ENCODE assay signal across 8 cellular contexts in the genomic region with DNA sequence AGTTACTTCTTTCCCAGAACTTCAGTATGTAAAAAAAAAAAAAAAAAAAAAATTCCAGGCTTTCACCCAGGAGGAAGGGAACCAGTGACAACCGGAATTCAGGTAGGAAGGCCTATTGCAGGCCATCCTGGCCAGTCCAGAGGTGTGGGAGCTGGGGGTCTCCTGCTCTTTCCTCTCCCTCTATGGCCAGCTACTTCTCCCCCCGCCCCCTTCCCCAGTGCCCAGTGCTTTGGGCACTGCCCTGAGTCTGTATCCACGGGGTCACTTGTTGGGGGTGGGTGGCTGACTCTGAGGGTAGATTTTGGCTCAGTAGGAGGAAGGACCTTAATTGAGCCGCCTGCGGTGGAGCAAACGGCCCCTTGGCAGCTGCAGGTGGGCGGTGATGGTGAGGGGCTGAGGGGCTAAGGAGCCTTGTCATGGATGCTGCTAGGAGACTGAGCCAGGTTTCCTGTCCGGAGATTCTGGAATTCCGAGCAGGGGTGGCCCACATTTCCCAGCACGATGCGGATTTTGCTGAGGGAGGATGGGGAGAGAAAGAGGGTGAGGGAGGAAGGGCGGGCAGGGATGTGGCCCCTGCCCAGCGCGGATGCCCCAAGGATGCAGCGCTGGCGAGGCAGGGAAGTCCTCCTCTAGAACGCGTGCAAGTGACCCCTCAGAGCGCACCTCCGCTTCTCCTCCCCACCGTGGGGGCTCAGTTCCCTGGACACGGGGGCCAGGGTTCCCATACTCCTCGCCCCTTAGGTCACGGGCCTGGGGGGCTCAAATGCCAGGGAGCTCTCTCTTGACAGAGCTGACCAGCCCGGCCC. TPM values are rescaled to one million over a fixed set of nuclear protein-coding genes. Genes with fewer than 3 reads are reported as not detected.
DNase-seq lines count a peak whose midpoint lies in the region; ATAC-seq and TF ChIP-seq lines count a peak whose summit lies in the region.

No MANE protein-coding gene starts in this region.

- ATAC-seq in GM21825 (IDR thresholded peaks at IDR 0.05; ENCODE audit: unreplicated experiment) (no peak), HG02588 (IDR thresholded peaks at IDR 0.05; ENCODE audit: unreplicated experiment) (no peak)

- TF ChIP-seq CTCF in HEK293 (tag by site-specific recombination; IDR thresholded peaks at IDR 0.05): no peak
- no peak for TF ChIP-seq CTCF in smooth muscle cell (IDR thresholded peaks at IDR 0.05; ENCODE audit: borderline replicate concordance, insufficient read depth, poor library complexity, severe bottlenecking)

- H3K27ac ChIP-seq in HEK293 (ENCODE audit: extremely low read depth, low read depth, low read length) (no peak overlapping the region; the same call in 1 of the 2 replicates), iPS DF 6.9 (ENCODE audit: low read length) (no peak overlapping the region), smooth muscle cell (ENCODE audit: low read depth) (peak overlapping the region; percentile 70)

- peak overlapping the region; percentile 87 for H3K4me3 Mint-ChIP-seq in activated T-helper 2 cell treated with anti-CD3 and anti-CD28 coated beads, Interferon-gamma antibody, Interleukin-2, Interleukin-4, amounts not matched to agents 10 μg/mL and 5 μg/mL and 100 μg/mL, durations not matched to agents 14 hours and 24 hours and 36 hours (ENCODE audit: low read depth)

- no peak for DNase-seq in activated T-helper 2 cell treated with anti-CD3 and anti-CD28 coated beads, Interferon-gamma antibody, Interleukin-2, Interleukin-4, amounts not matched to agents 10 μg/mL and 5 μg/mL and 100 μg/mL, durations not matched to agents 14 hours and 24 hours and 36 hours (ENCODE audit: low spot score)
- DNase-seq in iPS DF 6.9 (ENCODE audit: low read depth, low spot score) (no peak), smooth muscle cell (lab: John Stamatoyannopoulos, UW; ENCODE audit: unreplicated experiment) (no peak), germinal center (ENCODE audit: low spot score) (no peak)
- no peak for DNase-seq in activated CD4-positive, alpha-beta T cell treated with anti-CD3 and anti-CD28 coated beads, Interleukin-2, amount 50 U/mL, for 4 hours

- peaks cover 28% of the 10 kb centered on the region for H4K20me1 ChIP-seq in smooth muscle cell (ENCODE audit: low read depth)

- peaks cover 25% of the 10 kb centered on the region for H3K4me1 Mint-ChIP-seq in activated T-helper 2 cell treated with anti-CD3 and anti-CD28 coated beads, Interferon-gamma antibody, Interleukin-2, Interleukin-4, amounts not matched to agents 10 μg/mL and 5 μg/mL and 100 μg/mL, durations not matched to agents 14 hours and 24 hours and 36 hours (ENCODE audit: low read depth)

- no peaks in the 10 kb centered on the region for H3K36me3 ChIP-seq in HEK293 (ENCODE audit: control insufficient read depth in 2 of 2, insufficient read depth in 1 of 2, low read length in 2 of 2)
- no peaks in the 10 kb centered on the region for H3K36me3 ChIP-seq in iPS DF 6.9 (ENCODE audit: control insufficient read depth, insufficient read depth, low read length)
- no peaks in the 10 kb centered on the region for H3K36me3 ChIP-seq in smooth muscle cell (ENCODE audit: low read depth)

- H3K27me3 Mint-ChIP-seq in activated T-helper 2 cell treated with anti-CD3 and anti-CD28 coated beads, Interferon-gamma antibody, Interleukin-2, Interleukin-4, amounts not matched to agents 10 μg/mL and 5 μg/mL and 100 μg/mL, durations not matched to agents 14 hours and 24 hours and 36 hours (ENCODE audit: low read depth): no peaks in the 10 kb centered on the region

- intact Hi-C loops in activated T-helper 2 cell treated with anti-CD3 and anti-CD28 coated beads, Interferon-gamma antibody, Interleukin-2, Interleukin-4, amounts not matched to agents 10 μg/mL and 5 μg/mL and 100 μg/mL, durations not matched to agents 14 hours and 24 hours and 36 hours (cut with micrococcal nuclease): loop anchor here (10.0 kb wide), 1 partner anchor 590 kb away; no protein-coding TSS in a partner anchor

- no peaks in the 10 kb centered on the region for H3F3A ChIP-seq in smooth muscle cell (ENCODE audit: low read depth)

- H3K4me1 ChIP-seq in HEK293 (ENCODE audit: control insufficient read depth, insufficient read depth, low read length) (peaks cover 4% of the 10 kb centered on the region; the same call in 1 of the 2 replicates), iPS DF 6.9 (ENCODE audit: control insufficient read depth, insufficient read depth, low read length) (peaks cover 6% of the 10 kb centered on the region), smooth muscle cell (ENCODE audit: low read depth) (peaks cover 20% of the 10 kb centered on the region)

- H3K9me3 Mint-ChIP-seq in activated T-helper 2 cell treated with anti-CD3 and anti-CD28 coated beads, Interferon-gamma antibody, Interleukin-2, Interleukin-4, amounts not matched to agents 10 μg/mL and 5 μg/mL and 100 μg/mL, durations not matched to agents 14 hours and 24 hours and 36 hours: peaks cover 11% of the 10 kb centered on the region

- peaks cover 44% of the 10 kb centered on the region for H3K79me2 ChIP-seq in smooth muscle cell (ENCODE audit: low read depth)

- peak overlapping the region; percentile 71 for H3K4me3 ChIP-seq in HEK293 (ENCODE audit: low read depth, low read length)
- peak overlapping the region; percentile 97; the same call in 1 of the 2 replicates for H3K4me3 ChIP-seq in iPS DF 6.9 (ENCODE audit: low read length)
- H3K4me3 ChIP-seq in smooth muscle cell: peak overlapping the region; percentile 95

- POLR2A ChIA-PET in HEK293 (lab: Yijun Ruan, JAX): interaction anchor here (0.6 to 1.4 kb wide), 4 partner anchors 8 to 126 kb away, joined by 4 to 13 read pairs (median 5); no protein-coding TSS in a partner anchor

- peak overlapping the region; percentile 72 for H2AFZ ChIP-seq in smooth muscle cell (ENCODE audit: low read depth)

- peak overlapping the region; percentile 95 for H3K4me2 ChIP-seq in smooth muscle cell

- peaks cover 21% of the 10 kb centered on the region for H3K36me3 Mint-ChIP-seq in activated T-helper 2 cell treated with anti-CD3 and anti-CD28 coated beads, Interferon-gamma antibody, Interleukin-2, Interleukin-4, amounts not matched to agents 10 μg/mL and 5 μg/mL and 100 μg/mL, durations not matched to agents 14 hours and 24 hours and 36 hours (ENCODE audit: low read depth)

- H3K27ac Mint-ChIP-seq in activated T-helper 2 cell treated with anti-CD3 and anti-CD28 coated beads, Interferon-gamma antibody, Interleukin-2, Interleukin-4, amounts not matched to agents 10 μg/mL and 5 μg/mL and 100 μg/mL, durations not matched to agents 14 hours and 24 hours and 36 hours: peak overlapping the region; percentile 82

- no peaks in the 10 kb centered on the region for H3K9me3 ChIP-seq in HEK293 (ENCODE audit: control insufficient read depth, insufficient read depth, low read depth, low read length)
- no peaks in the 10 kb centered on the region for H3K9me3 ChIP-seq in iPS DF 6.9 (ENCODE audit: control insufficient read depth, insufficient read depth, low read length)
- H3K9me3 ChIP-seq in smooth muscle cell (replicated peaks; ENCODE audit: low read depth): no peaks in the 10 kb centered on the region

- peak overlapping the region; percentile 95 for H3K9ac ChIP-seq in smooth muscle cell (ENCODE audit: low read depth)

- H3K27me3 ChIP-seq in iPS DF 6.9 (ENCODE audit: control insufficient read depth, insufficient read depth, low read length) (no peaks in the 10 kb centered on the region), smooth muscle cell (ENCODE audit: low read depth) (no peaks in the 10 kb centered on the region)

- WGBS in iPS DF 6.9 (ENCODE audit: insufficient coverage, insufficient read length): no CpG with 5 or more reads among the region's 25 CpGs
- 26% methylated on average over 24 of the region's 25 CpGs for WGBS in smooth muscle cell (ENCODE audit: low lambda C conversion rate)

- CTCF ChIA-PET in HEK293 (lab: Yijun Ruan, JAX): interaction anchor here (0.6 to 2.3 kb wide), 3 partner anchors 9 to 1848 kb away, joined by 3 to 14 read pairs (median 4); no protein-coding TSS in a partner anchor

TF ChIP-seq in HEK293, 187 proteins besides CTCF, POLR2A, EP300 and RAD21 (continues in another document):
- TF ChIP-seq ZNF629 (tag by site-specific recombination; IDR thresholded peaks at IDR 0.05) (no peak), ZNF621 (tag by site-specific recombination; IDR thresholded peaks at IDR 0.05) (no peak), REPIN1 (tag by site-specific recombination; IDR thresholded peaks at IDR 0.05; ENCODE audit: low read depth) (no peak), ZEB2 (tag by site-specific recombination; IDR thresholded peaks at IDR 0.05) (no peak), ZNF16 (tag by site-specific recombination; IDR thresholded peaks at IDR 0.05; ENCODE audit: low read depth) (0 out of 2 replicates have a peak, but pooled peaks have one; percentile 12), ZNF654 (tag by site-specific recombination; IDR thresholded peaks at IDR 0.05; ENCODE audit: low read depth) (no peak), EGR2 (tag by site-specific recombination; IDR thresholded peaks at IDR 0.05; ENCODE audit: low read depth) (peak; percentile 55; the same call in 1 of the 2 replicates), ZFHX2 (tag by site-specific recombination; conservative IDR thresholded peaks at IDR 0.05) (peak; percentile 68), ZBTB48 (tag by site-specific recombination; IDR thresholded peaks at IDR 0.05) (peak; percentile 43; the same call in 1 of the 2 replicates), ZNF571 (tag by site-specific recombination; IDR thresholded peaks at IDR 0.05) (no peak)
- TF ChIP-seq, protein P1, sequence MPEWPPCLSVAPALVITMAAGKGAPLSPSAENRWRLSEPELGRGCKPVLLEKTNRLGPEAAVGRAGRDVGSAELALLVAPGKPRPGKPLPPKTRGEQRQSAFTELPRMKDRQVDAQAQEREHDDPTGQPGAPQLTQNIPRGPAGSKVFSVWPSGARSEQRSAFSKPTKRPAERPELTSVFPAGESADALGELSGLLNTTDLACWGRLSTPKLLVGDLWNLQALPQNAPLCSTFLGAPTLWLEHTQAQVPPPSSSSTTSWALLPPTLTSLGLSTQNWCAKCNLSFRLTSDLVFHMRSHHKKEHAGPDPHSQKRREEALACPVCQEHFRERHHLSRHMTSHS (tag by site-specific recombination; IDR thresholded peaks at IDR 0.05): no peak

RNA-seq across cellular contexts. Expression of a gene that starts 1.3 kb away (rescaled TPM):
- total RNA-seq in activated T-helper 2 cell treated with anti-CD3 and anti-CD28 coated beads, Interferon-gamma antibody, Interleukin-2, Interleukin-4, amounts not matched to agents 10 μg/mL and 5 μg/mL and 100 μg/mL, durations not matched to agents 14 hours and 24 hours and 36 hours: 24.6 and 24.8 TPM in 2 replicates
- 18.0 and 18.3 TPM in 2 replicates for total RNA-seq in smooth muscle cell
- polyA plus RNA-seq in smooth muscle cell: 11.1 and 13.0 TPM in 2 replicates
